ENCODE assay signal across 9 cellular contexts in genomic region chr6:31197559-31198305, GRCh38. TPM values are rescaled to one million over a fixed set of nuclear protein-coding genes. Genes with fewer than 3 reads are reported as not detected.
A peak's percentile ranks its signal among the peaks of the same experiment; 100 is the strongest.
DNase-seq lines count a peak whose midpoint lies in the region; ATAC-seq and TF ChIP-seq lines count a peak whose summit lies in the region.
"Had no signal": no experiment of that assay in that cellular context is flagged by ENCODE, and none has a peak within 500 bp of the region (broad histone marks: within the 10 kb centered on the region; RNA-seq: fewer than 3 reads in every experiment).

No MANE protein-coding gene starts in this region.

- no peak for TF ChIP-seq CTCF in OCI-LY1 (IDR thresholded peaks at IDR 0.05; ENCODE audit: low read length)
- no peak for TF ChIP-seq CTCF in epithelial cell of esophagus (IDR thresholded peaks at IDR 0.05; ENCODE audit: insufficient read depth, low read depth, low read length, missing control alignments)
- TF ChIP-seq CTCF in mucosa of descending colon (IDR thresholded peaks at IDR 0.05): no peak

- no peaks in the 10 kb centered on the region; the same call in 1 of the 2 replicates for H3F3A ChIP-seq in OCI-LY1 (ENCODE audit: insufficient read depth, low read length)

- no peaks in the 10 kb centered on the region for H4K20me1 ChIP-seq in OCI-LY1 (ENCODE audit: insufficient read depth, low read length)

- peak; percentile 69 for DNase-seq in COLO829 (ENCODE audit: low spot score)
- peak; percentile 92 for DNase-seq in activated CD8-positive, alpha-beta memory T cell treated with anti-CD3 and anti-CD28 coated beads, Interleukin-2, amount 50 U/mL, for 48 hours
- peak; percentile 90 for DNase-seq in epithelial cell of esophagus (ENCODE audit: low read depth)
- DNase-seq in mucosa of descending colon: peak; percentile 92 to 97 (median 97)
- DNase-seq in stimulated activated CD8-positive, alpha-beta memory T cell treated with anti-CD3 and anti-CD28 coated beads, Interleukin-4, amount 100 ng/mL, for 1 hour (ENCODE audit: low read depth in 2 of 2, low spot score in 1 of 2): peak; percentile 86 to 91

- H3K27me3 ChIP-seq in HUES6 (ENCODE audit: control insufficient read depth, insufficient read depth, low read length) (no peaks in the 10 kb centered on the region), OCI-LY1 (ENCODE audit: insufficient read depth, low read length) (no peaks in the 10 kb centered on the region)

- H3K9me3 ChIP-seq in HUES6 (ENCODE audit: control insufficient read depth, insufficient read depth, low read depth, low read length): peaks cover 7% of the 10 kb centered on the region; the same call in 1 of the 2 replicates
- H3K9me3 ChIP-seq in OCI-LY1 (ENCODE audit: low read length): peaks cover 11% of the 10 kb centered on the region
- H3K9me3 ChIP-seq in mucosa of descending colon: no peaks in the 10 kb centered on the region

- intact Hi-C loops in mucosa of descending colon (cut with DNase I, micrococcal nuclease): loop anchor here (5.0 to 10.0 kb wide), 2 partner anchors 167 to 170 kb away; no protein-coding TSS in a partner anchor

- peaks cover 15% of the 10 kb centered on the region for H3K79me2 ChIP-seq in OCI-LY1 (ENCODE audit: insufficient read depth, low read length)

- no peaks in the 10 kb centered on the region for H3K36me3 ChIP-seq in HUES6 (ENCODE audit: control insufficient read depth, insufficient read depth, low read length)
- H3K36me3 ChIP-seq in OCI-LY1 (ENCODE audit: insufficient read depth, low read length): peaks cover 45% of the 10 kb centered on the region
- no peaks in the 10 kb centered on the region for H3K36me3 ChIP-seq in mucosa of descending colon (ENCODE audit: low read depth)

- peak overlapping the region; percentile 62 for H3K4me3 ChIP-seq in HUES6 (ENCODE audit: low read depth, low read length)
- peak overlapping the region; percentile 72 for H3K4me3 ChIP-seq in OCI-LY1 (ENCODE audit: low read depth, low read length, poor library complexity, severe bottlenecking)
- peak overlapping the region; percentile 68 for H3K4me3 ChIP-seq in epithelial cell of esophagus (ENCODE audit: low read length)
- H3K4me3 ChIP-seq in mucosa of descending colon: peak overlapping the region; percentile 40

- H3K9ac ChIP-seq in HUES6 (ENCODE audit: low read length) (peak overlapping the region; percentile 62), OCI-LY1 (ENCODE audit: low read length) (peak overlapping the region; percentile 82)

- H3K4me2 ChIP-seq in OCI-LY1 (ENCODE audit: low read length): peak overlapping the region; percentile 59

- H3K27ac ChIP-seq in HUES6 (ENCODE audit: low read depth, low read length): peak overlapping the region; percentile 42; the same call in 1 of the 2 replicates
- peak overlapping the region; percentile 93 for H3K27ac ChIP-seq in OCI-LY1 (ENCODE audit: low read depth, low read length, poor library complexity, severe bottlenecking)

- H3K4me1 ChIP-seq in HUES6 (ENCODE audit: control insufficient read depth, insufficient read depth, low read length) (peaks cover 8% of the 10 kb centered on the region), OCI-LY1 (ENCODE audit: insufficient read depth, low read length, severe bottlenecking) (peaks cover 38% of the 10 kb centered on the region), mucosa of descending colon (ENCODE audit: low read depth) (peaks cover 23% of the 10 kb centered on the region)

- ATAC-seq in GM21423 (IDR thresholded peaks at IDR 0.05; ENCODE audit: unreplicated experiment) (peak; percentile 66), mucosa of descending colon (peak; percentile 85)

- no peaks in the 10 kb centered on the region for H3K9me2 ChIP-seq in OCI-LY1 (ENCODE audit: low read depth, low read length)

- no peak overlapping the region for H2AFZ ChIP-seq in OCI-LY1 (ENCODE audit: low read length)

RNA-seq across cellular contexts. Expression of gene POU5F1, which starts 27.2 kb away (rescaled TPM):
- 1 to 10 TPM; 2.1 to 5.8 (median 3.4) TPM for total RNA-seq in mucosa of descending colon

RNA-seq across cellular contexts. Expression of gene TCF19, which starts 39.3 kb away (rescaled TPM):
- 10 to 100 TPM in 1 of 3 donors, 1 to 10 TPM in 2; 5.3 to 13.2 (median 7.3) TPM for total RNA-seq in mucosa of descending colon

RNA-seq across cellular contexts. Expression of gene CCHCR1, which starts 40.1 kb away (rescaled TPM):
- total RNA-seq in mucosa of descending colon: 10 to 100 TPM; 25.7 to 53.3 (median 43.4) TPM

RNA-seq across cellular contexts. Expression of gene PSORS1C2, which starts 58.9 kb away (rescaled TPM):
- not detected for total RNA-seq in mucosa of descending colon
- total RNA-seq: subcutaneous adipose tissue had no signal

Comparison
In these comparisons a context has a peak if more than half of its experiments do, and no peak if none do; other contexts are left out.
1. Peak in every context shown above with its lines: DNase-seq, ATAC-seq, H3K4me3 ChIP-seq and H3K27ac ChIP-seq.